1 cellular context compared by ENCODE assay signal in genomic region chr6:84597238-84597875, GRCh38.
TF ChIP-seq lines count a peak whose summit lies in the region.

No MANE protein-coding gene starts in this region.

TF ChIP-seq in GM12878, 131 proteins besides CTCF, POLR2A, EP300 and RAD21 (continued from another document):
- TF ChIP-seq E4F1 (IDR thresholded peaks at IDR 0.05; ENCODE audit: borderline replicate concordance, partially characterized antibody) (no peak), STAT3 (IDR thresholded peaks at IDR 0.05; ENCODE audit: low read depth, low read length) (no peak), STAT1 (conservative IDR thresholded peaks at IDR 0.05) (no peak), ZNF384 (IDR thresholded peaks at IDR 0.05; ENCODE audit: borderline replicate concordance, low read depth, low read length) (no peak), POLR2AphosphoS2 (IDR thresholded peaks at IDR 0.05; ENCODE audit: low read depth, low read length) (no peak), EED (IDR thresholded peaks at IDR 0.05; ENCODE audit: low read depth) (no peak)
